1 cellular context compared by ENCODE assay signal in genomic region chr9:36924071-36924470, GRCh38.
TF ChIP-seq lines count a peak whose summit lies in the region.

No MANE protein-coding gene starts in this region.

TF ChIP-seq in GM12878, 131 proteins besides CTCF, POLR2A, EP300 and RAD21 (continued from another document):
- TF ChIP-seq BCLAF1 (IDR thresholded peaks at IDR 0.05) (no peak), RUNX3 (IDR thresholded peaks at IDR 0.05; ENCODE audit: low read length) (peak; percentile 75), SIN3A (IDR thresholded peaks at IDR 0.05; ENCODE audit: low read depth, low read length) (no peak)
